In genomic region chr3:110550511-110550910, GRCh38 we compare ENCODE assay signal across 24 cellular contexts.
"Had no signal": no experiment of that assay in that cellular context is flagged by ENCODE, and none has a peak within 500 bp of the region (broad histone marks: within the 10 kb centered on the region; RNA-seq: fewer than 3 reads in every experiment).

No MANE protein-coding gene starts in this region.

- H3K36me3 Mint-ChIP-seq: naive thymus-derived CD8-positive, alpha-beta T cell; stimulated activated effector memory CD8-positive, alpha-beta T cell treated with anti-CD3 and anti-CD28 coated beads, Interleukin-12 subunit alpha, Interleukin-12 subunit beta, amount 100 ng/mL, for 72 hours had no signal

- DNase-seq: effector memory CD8-positive, alpha-beta T cell; foreskin fibroblast; gastrocnemius medialis; head of caudate nucleus; kidney; mesenchymal stem cell; naive thymus-derived CD8-positive, alpha-beta T cell; nephron progenitor cell; occipital lobe; ovary; posterior cingulate gyrus; psoas muscle; right cardiac atrium; sigmoid colon; stimulated activated CD4-positive, alpha-beta T cell treated with anti-CD3 and anti-CD28 coated beads, Interleukin-2, amount 100 ng/mL, for 24 hours; stimulated activated CD4-positive, alpha-beta T cell treated with anti-CD3 and anti-CD28 coated beads, Interleukin-4, amount 100 ng/mL, for 24 hours; stimulated activated naive CD8-positive, alpha-beta T cell treated with anti-CD3 and anti-CD28 coated beads, Interleukin-15, Interleukin-2, amounts not matched to agents 100 U/mL and 50 U/mL, for 24 hours; substantia nigra; testis; tibial artery; upper lobe of left lung had no signal

- H3K4me3 ChIP-seq: coronary artery, gastrocnemius medialis, ovary, psoas muscle, sigmoid colon, testis, tibial artery, upper lobe of left lung had no signal

- H3K27me3 Mint-ChIP-seq: effector memory CD8-positive, alpha-beta T cell had no signal

- H3K9me3 ChIP-seq: gastrocnemius medialis, ovary, psoas muscle, sigmoid colon, testis, tibial artery, upper lobe of left lung had no signal

- H3K27ac Mint-ChIP-seq: effector memory CD8-positive, alpha-beta T cell; naive thymus-derived CD8-positive, alpha-beta T cell; nephron progenitor cell; stimulated activated effector memory CD8-positive, alpha-beta T cell treated with anti-CD3 and anti-CD28 coated beads, Interleukin-12 subunit alpha, Interleukin-12 subunit beta, amount 100 ng/mL, for 72 hours had no signal

- ATAC-seq: effector memory CD8-positive, alpha-beta T cell; gastrocnemius medialis; left lobe of liver; naive thymus-derived CD8-positive, alpha-beta T cell; psoas muscle; right cardiac atrium; stimulated activated effector memory CD8-positive, alpha-beta T cell treated with anti-CD3 and anti-CD28 coated beads, Interleukin-12 subunit alpha, Interleukin-12 subunit beta, amount 100 ng/mL, for 72 hours; stimulated activated naive CD8-positive, alpha-beta T cell treated with anti-CD3 and anti-CD28 coated beads, Interleukin-15, Interleukin-2, amounts not matched to agents 100 U/mL and 50 U/mL, for 24 hours had no signal

- H3K9me3 Mint-ChIP-seq: effector memory CD8-positive, alpha-beta T cell; naive thymus-derived CD8-positive, alpha-beta T cell; nephron progenitor cell; stimulated activated effector memory CD8-positive, alpha-beta T cell treated with anti-CD3 and anti-CD28 coated beads, Interleukin-12 subunit alpha, Interleukin-12 subunit beta, amount 100 ng/mL, for 72 hours had no signal

- H3K27ac ChIP-seq: coronary artery, gastrocnemius medialis, ovary, psoas muscle, sigmoid colon, testis, tibial artery, upper lobe of left lung had no signal

- H3K36me3 ChIP-seq: gastrocnemius medialis, ovary, sigmoid colon, tibial artery, upper lobe of left lung had no signal

- H3K4me1 ChIP-seq: gastrocnemius medialis, psoas muscle, sigmoid colon, testis, tibial artery, upper lobe of left lung had no signal

- H3K4me3 Mint-ChIP-seq: effector memory CD8-positive, alpha-beta T cell; naive thymus-derived CD8-positive, alpha-beta T cell; nephron progenitor cell; stimulated activated effector memory CD8-positive, alpha-beta T cell treated with anti-CD3 and anti-CD28 coated beads, Interleukin-12 subunit alpha, Interleukin-12 subunit beta, amount 100 ng/mL, for 72 hours had no signal

- H3K27me3 ChIP-seq: gastrocnemius medialis, ovary, sigmoid colon, testis, tibial artery, upper lobe of left lung had no signal

- H3K4me1 Mint-ChIP-seq: naive thymus-derived CD8-positive, alpha-beta T cell; stimulated activated effector memory CD8-positive, alpha-beta T cell treated with anti-CD3 and anti-CD28 coated beads, Interleukin-12 subunit alpha, Interleukin-12 subunit beta, amount 100 ng/mL, for 72 hours had no signal
